In genomic region chr5:168749391-168750100, GRCh38 we compare ENCODE assay signal across 17 cellular contexts.
A peak's percentile ranks its signal among the peaks of the same experiment; 100 is the strongest.
DNase-seq lines count a peak whose midpoint lies in the region; ATAC-seq and TF ChIP-seq lines count a peak whose summit lies in the region.
"Had no signal": no experiment of that assay in that cellular context is flagged by ENCODE, and none has a peak within 500 bp of the region (broad histone marks: within the 10 kb centered on the region; RNA-seq: fewer than 3 reads in every experiment).

No MANE protein-coding gene starts in this region.

- intact Hi-C loops in left cardiac atrium (cut with DNase I) = no loop called here

- no peaks in the 10 kb centered on the region for H3K27me3 ChIP-seq in RWPE2 (ENCODE audit: insufficient read depth, poor library complexity, severe bottlenecking)
- H3K27me3 ChIP-seq: BLaER1 had no signal

- H3K36me3 ChIP-seq in RWPE2 (ENCODE audit: low read depth) = no peaks in the 10 kb centered on the region
- H3K36me3 ChIP-seq: BLaER1 had no signal

- no peak overlapping the region for H3K4me3 ChIP-seq in RWPE2 (ENCODE audit: severe bottlenecking)
- no peak overlapping the region for H3K4me3 ChIP-seq in coronary artery
- H3K4me3 ChIP-seq: BLaER1 had no signal

- no peak for ATAC-seq in RWPE2 (ENCODE audit: low read depth)
- ATAC-seq in left cardiac atrium = no peak
- ATAC-seq: HCT116 had no signal

- H3K4me1 ChIP-seq in RWPE2 (ENCODE audit: insufficient read depth, poor library complexity, severe bottlenecking) = no peaks in the 10 kb centered on the region
- H3K4me1 ChIP-seq: BLaER1 had no signal

- H3K27ac ChIP-seq in RWPE2 (ENCODE audit: poor library complexity, severe bottlenecking) (no peak overlapping the region), coronary artery (no peak overlapping the region)
- H3K27ac ChIP-seq: BLaER1 had no signal

- H3K9me3 ChIP-seq in RWPE2 (ENCODE audit: severe bottlenecking) = no peaks in the 10 kb centered on the region

- peak; percentile 30 for DNase-seq in RWPE2 (ENCODE audit: low spot score)
- DNase-seq in coronary artery (ENCODE audit: low spot score) = peak; percentile 61
- DNase-seq in mesenteric fat pad (ENCODE audit: low spot score) = peak; percentile 41
- DNase-seq in ureter (ENCODE audit: low spot score) = peak; percentile 29
- DNase-seq in middle frontal gyrus (ENCODE audit: extremely low spot score, low spot score) = no peak
- no peak for DNase-seq in NCI-H345 (lab: John Stamatoyannopoulos, UW)
- DNase-seq in left cardiac atrium = no peak
- DNase-seq: 8988T; CD4-positive, alpha-beta memory T cell; DMS153; DMS79; GDM1; GOT3; H7; HFFc6 had no signal

- no peak for TF ChIP-seq CTCF in RWPE2 (IDR thresholded peaks at IDR 0.05; ENCODE audit: poor library complexity, severe bottlenecking)
- TF ChIP-seq CTCF in coronary artery (IDR thresholded peaks at IDR 0.05) = no peak

Comparison
In these comparisons a context has a peak if more than half of its experiments do, and no peak if none do; other contexts are left out.
1. DNase-seq: peak in RWPE2 (single experiment), coronary artery (single experiment), mesenteric fat pad (single experiment) and ureter (single experiment); none in middle frontal gyrus (single experiment), NCI-H345 (single experiment) and left cardiac atrium (single experiment).